20 cellular contexts compared by ENCODE assay signal in genomic region chr2:84386326-84386995, GRCh38.
DNase-seq lines count a peak whose midpoint lies in the region; ATAC-seq, FAIRE-seq and TF ChIP-seq lines count a peak whose summit lies in the region.
"Had no signal": no experiment of that assay in that cellular context is flagged by ENCODE, and none has a peak within 500 bp of the region (broad histone marks: within the 10 kb centered on the region; RNA-seq: fewer than 3 reads in every experiment).

No MANE protein-coding gene starts in this region.

- no peak overlapping the region for H3K4ac ChIP-seq in H1 (replicated peaks; ENCODE audit: insufficient read length, low read depth, low read length)

- CTCF ChIA-PET in H1 (lab: Charles Lee; ENCODE audit: partially characterized antibody), result no interaction called here

- H3K9me3 ChIP-seq in cardiac muscle cell (ENCODE audit: low read depth) (no peaks in the 10 kb centered on the region), H1 (ENCODE audit: insufficient read depth in 2 of 2, low read depth in 1 of 2, low read length in 1 of 2) (no peaks in the 10 kb centered on the region; a peak in 1 of 4 replicates), left lung (no peaks in the 10 kb centered on the region)

- no peak overlapping the region for H3K14ac ChIP-seq in H1 (ENCODE audit: insufficient read length)

- H3K27ac ChIP-seq in cardiac muscle cell (peak overlapping the region; percentile 41), H1 (ENCODE audit: low read depth, low read length) (no peak overlapping the region), left lung (no peak overlapping the region)
- H3K27ac ChIP-seq: PC-9 had no signal

- H3K18ac ChIP-seq in H1 (ENCODE audit: extremely low read depth, low read length), result no peak overlapping the region

- H3K4me1 ChIP-seq in cardiac muscle cell (ENCODE audit: low read depth), result peaks cover 12% of the 10 kb centered on the region
- H3K4me1 ChIP-seq in H1 (replicated peaks in 1 of 4; ENCODE audit: control insufficient read depth in 3 of 4, insufficient read depth in 4 of 4, low read length in 3 of 4), result peaks cover 0 to 3% (median 0%) of the 10 kb centered on the region in 4 experiments; a peak in 1 of 7 replicates
- H3K4me1 ChIP-seq in left lung, result no peaks in the 10 kb centered on the region

- H2BK12ac ChIP-seq in H1 (ENCODE audit: low read depth, low read length), result no peak overlapping the region

- no peak overlapping the region for H4K91ac ChIP-seq in H1 (replicated peaks; ENCODE audit: insufficient read length, low read length)

- no peak overlapping the region for H3K9ac ChIP-seq in H1 (replicated peaks in 1 of 4; ENCODE audit: extremely low read depth in 1 of 4, low read depth in 3 of 4, low read length in 3 of 4)

- H4K5ac ChIP-seq in H1 (ENCODE audit: insufficient read length, low read depth, low read length), result no peak overlapping the region

- H3K79me2 ChIP-seq in H1 (ENCODE audit: control insufficient read depth in 1 of 2, insufficient read depth in 2 of 2, low read length in 2 of 2), result no peaks in the 10 kb centered on the region

- no peak for TF ChIP-seq POLR2A in H1 (IDR thresholded peaks at IDR 0.05; ENCODE audit: control extremely low read depth in 1 of 2, low read depth in 2 of 2, low read length in 2 of 2)

- DNase-seq in cardiac muscle cell (ENCODE audit: low read depth in 1 of 2, low spot score in 1 of 2) (no peak), left ventricle myocardium superior (no peak), NCI-H748 (lab: John Stamatoyannopoulos, UW; ENCODE audit: unreplicated experiment) (peak; percentile 30), H1 (ENCODE audit: low read depth in 1 of 2, low spot score in 2 of 2) (no peak), retina (peak; percentile 14), left lung (no peak), inferior parietal cortex (ENCODE audit: extremely low spot score) (no peak), AG20443 (ENCODE audit: low spot score) (no peak)
- DNase-seq: ACHN, AML-193, GF-D8, H7, Kasumi-1, MM.1S, NCI-H1092, NCI-H1694 treated with DMSO at 0.1 percent for 48 hours, NCI-H345, NCI-H526, PC-9, T-helper 1 cell had no signal

- no peak overlapping the region for H4K8ac ChIP-seq in H1 (ENCODE audit: extremely low read depth, insufficient read depth, low read length)

- H3K23ac ChIP-seq in H1 (ENCODE audit: insufficient read length), result no peak overlapping the region

- H3K4me2 ChIP-seq in H1 (ENCODE audit: insufficient read depth in 1 of 2, low read depth in 2 of 2, low read length in 2 of 2), result no peak overlapping the region
- H3K4me2 ChIP-seq: PC-9 had no signal

- H2BK20ac ChIP-seq in H1 (ENCODE audit: low read length), result no peak overlapping the region

- H2AFZ ChIP-seq in H1 (ENCODE audit: low read length), result peak overlapping the region; percentile 55; the same call in 1 of the 2 replicates
- H2AFZ ChIP-seq: PC-9 had no signal

- no peak overlapping the region for H2BK120ac ChIP-seq in H1 (replicated peaks; ENCODE audit: low read depth, low read length)

- H3K36me3 ChIP-seq in cardiac muscle cell, result no peaks in the 10 kb centered on the region
- H3K36me3 ChIP-seq in H1 (ENCODE audit: control insufficient read depth in 2 of 4, insufficient read depth in 4 of 4, low read length in 3 of 4), result no peaks in the 10 kb centered on the region
- no peaks in the 10 kb centered on the region for H3K36me3 ChIP-seq in left lung

- no peaks in the 10 kb centered on the region for H3K79me1 ChIP-seq in H1 (ENCODE audit: low read depth, low read length)

- ATAC-seq in left ventricle myocardium superior, result no peak
- no peak for ATAC-seq in left lung

- no peak overlapping the region for H2AK5ac ChIP-seq in H1 (ENCODE audit: low read depth, low read length)

- H3K27me3 ChIP-seq in cardiac muscle cell, result no peaks in the 10 kb centered on the region
- H3K27me3 ChIP-seq in H1 (replicated peaks in 1 of 4; ENCODE audit: control insufficient read depth in 3 of 4, extremely low read depth in 1 of 4, insufficient read depth in 3 of 4, low read length in 3 of 4), result no peaks in the 10 kb centered on the region
- no peaks in the 10 kb centered on the region for H3K27me3 ChIP-seq in left lung

- no peak for TF ChIP-seq EP300 in H1 (IDR thresholded peaks at IDR 0.05; ENCODE audit: borderline replicate concordance in 1 of 2, low read depth in 2 of 2, low read length in 2 of 2)

- H4K20me1 ChIP-seq in H1 (replicated peaks in 1 of 2; ENCODE audit: control insufficient read depth in 1 of 2, insufficient read depth in 2 of 2, low read length in 2 of 2), result no peaks in the 10 kb centered on the region

- TF ChIP-seq CTCF in cardiac muscle cell (IDR thresholded peaks at IDR 0.05; ENCODE audit: low read depth, low read length) (no peak), H1 (IDR thresholded peaks at IDR 0.05; ENCODE audit: control extremely low read depth in 1 of 3, insufficient read depth in 1 of 3, low read depth in 1 of 3, low read length in 3 of 3) (no peak), left lung (IDR thresholded peaks at IDR 0.05) (no peak)

- POLR2A ChIA-PET in H1 (lab: Charles Lee; ENCODE audit: partially characterized antibody), result no interaction called here

- 93 to 100% methylated on average over 1 to 6 of the region's 6 CpGs for WGBS in H1 (ENCODE audit: extremely low coverage in 1 of 2, insufficient coverage in 1 of 2, insufficient read length in 1 of 2, insufficient replicate concordance in 2 of 2, low coverage in 1 of 2, low lambda C conversion rate in 2 of 2, missing lambda C conversion rate in 1 of 2), 2 experiments

- intact Hi-C loops in left ventricle myocardium superior (cut with micrococcal nuclease), result no loop called here
- intact Hi-C loops in left lung (cut with DNase I), result no loop called here

- no peak overlapping the region for H2BK5ac ChIP-seq in H1 (ENCODE audit: low read depth, low read length)

- FAIRE-seq in H1 (lab: Jason Lieb, UNC), result no peak

- H3K4me3 ChIP-seq in cardiac muscle cell (no peak overlapping the region), H1 (ENCODE audit: extremely low read depth in 1 of 4, insufficient read depth in 2 of 4, low read depth in 3 of 4, low read length in 4 of 4) (no peak overlapping the region), left lung (no peak overlapping the region)
- H3K4me3 ChIP-seq: PC-9 had no signal

- TF ChIP-seq RAD21 in H1 (IDR thresholded peaks at IDR 0.05 in 1 of 2, conservative IDR thresholded peaks at IDR 0.05 in 1 of 2; ENCODE audit: low read depth in 2 of 2, low read length in 2 of 2), result no peak

- no peak overlapping the region for H2BK15ac ChIP-seq in H1 (ENCODE audit: low read length)

- H3K56ac ChIP-seq in H1 (replicated peaks; ENCODE audit: insufficient read length, low read depth, low read length), result no peak overlapping the region

- H3K23me2 ChIP-seq in H1 (ENCODE audit: low read depth, low read length), result no peaks in the 10 kb centered on the region; the same call in 1 of the 2 replicates

TF ChIP-seq in H1, 55 proteins besides CTCF, POLR2A, EP300 and RAD21 (continues in another document):
- no peak for TF ChIP-seq CREB1 (IDR thresholded peaks at IDR 0.05)

Comparison
In these comparisons a context has a peak if more than half of its experiments do, and no peak if none do; other contexts are left out.
1. DNase-seq: peak in NCI-H748 (single experiment) and retina (single experiment); none in cardiac muscle cell (0 of 2), left ventricle myocardium superior (single experiment), H1 (0 of 2), left lung (0 of 2), inferior parietal cortex (single experiment) and AG20443 (single experiment).